ENCODE assay signal across 8 cellular contexts in the genomic region with DNA sequence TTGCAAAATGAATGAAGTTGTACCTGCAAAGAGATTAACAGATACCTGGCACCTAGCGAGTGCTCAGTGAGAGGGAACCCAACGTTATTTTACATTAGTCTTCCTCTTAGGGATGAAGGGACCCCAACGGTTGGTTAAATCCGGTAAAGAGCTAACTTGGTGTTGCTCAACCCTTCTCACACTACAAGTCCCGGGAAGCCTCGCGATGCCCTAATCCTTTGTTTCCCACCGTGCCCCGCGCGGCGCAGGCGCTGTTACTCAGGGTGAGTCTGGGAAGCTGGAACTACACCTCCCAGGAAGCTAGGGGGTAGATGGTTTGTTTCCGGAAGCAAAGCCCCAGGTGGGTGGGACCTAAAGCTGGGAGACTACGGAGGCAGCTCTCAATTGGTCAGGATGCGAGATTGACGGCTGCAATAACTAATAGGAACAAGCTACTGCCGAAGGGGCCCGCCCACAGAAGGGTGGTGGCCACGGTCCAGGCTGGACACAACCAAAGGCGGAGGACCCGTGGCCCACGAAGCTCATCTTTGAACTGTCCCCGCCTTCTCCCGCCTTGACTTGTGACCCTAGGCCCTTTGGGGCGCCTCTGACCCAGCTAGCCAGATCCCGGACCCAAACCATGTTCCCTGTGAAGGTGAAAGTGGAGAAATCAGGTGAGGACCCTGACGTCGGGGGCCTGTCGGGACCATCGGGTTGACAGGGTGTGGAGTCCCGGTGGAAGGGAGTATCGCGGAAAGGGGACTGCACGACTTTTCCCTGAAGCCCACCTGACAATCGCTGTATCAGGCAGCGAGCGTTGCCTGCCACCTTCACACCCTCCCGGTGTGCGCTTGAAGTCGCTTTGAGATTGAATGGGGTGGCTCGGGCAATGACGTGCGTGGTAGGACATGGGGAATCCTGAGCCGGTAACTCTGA. TPM values are rescaled to one million over a fixed set of nuclear protein-coding genes. Genes with fewer than 3 reads are reported as not detected.
DNase-seq lines count a peak whose midpoint lies in the region; ATAC-seq and TF ChIP-seq lines count a peak whose summit lies in the region.

A gene with protein sequence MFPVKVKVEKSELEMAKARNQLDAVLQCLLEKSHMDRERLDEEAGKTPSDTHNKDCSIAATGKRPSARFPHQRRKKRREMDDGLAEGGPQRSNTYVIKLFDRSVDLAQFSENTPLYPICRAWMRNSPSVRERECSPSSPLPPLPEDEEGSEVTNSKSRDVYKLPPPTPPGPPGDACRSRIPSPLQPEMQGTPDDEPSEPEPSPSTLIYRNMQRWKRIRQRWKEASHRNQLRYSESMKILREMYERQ (plus strand): TSS at position 471 of the 915 bp plus-strand sequence. CDS start 149 bp downstream, at position 620.

- H3K9ac ChIP-seq in DND-41 (ENCODE audit: low read depth, low read length), result peak within 1 kb of the TSS; percentile 72
- peak within 1 kb of the TSS; percentile 92 for H3K9ac ChIP-seq in GM23248

- ATAC-seq in DND-41 (ENCODE audit: insufficient read depth, low read depth) (peak; percentile 83), naive B cell (ENCODE audit: low read depth in 2 of 2) (peak; percentile 68 to 71)
- peak; percentile 87 for ATAC-seq in stimulated activated memory B cell treated with anti-CD40 and anti-IgM and Interleukin-4, amounts not matched to agents 10 μg/mL and 1 μg/mL and 100 μg/mL, for 72 hours

- peak within 1 kb of the TSS; percentile 91 for H3K27ac ChIP-seq in DND-41 (ENCODE audit: low read length)
- peak within 1 kb of the TSS; percentile 49 for H3K27ac ChIP-seq in GM23248

- H3K4me2 ChIP-seq in DND-41 (ENCODE audit: insufficient read depth, low read length), result peak within 1 kb of the TSS; percentile 94
- peak within 1 kb of the TSS; percentile 99 for H3K4me2 ChIP-seq in GM23248 (ENCODE audit: unreplicated experiment)

- H2AFZ ChIP-seq in DND-41 (ENCODE audit: low read depth, low read length) (peak within 1 kb of the TSS; percentile 98), GM23248 (peak within 1 kb of the TSS; percentile 90)

- H3F3A ChIP-seq in GM23248 (ENCODE audit: insufficient read depth), result no peaks in the 10 kb centered on the region

- H4K20me1 ChIP-seq in DND-41 (ENCODE audit: insufficient read depth, low read length) (0 out of 2 replicates have a peak, but pooled peaks cover 3% of the 10 kb centered on the region), GM23248 (ENCODE audit: insufficient read depth) (no peaks in the 10 kb centered on the region)

- DNase-seq in DND-41 (peak; percentile 99), GM23248 (peak; percentile 100), Kasumi-1 (lab: John Stamatoyannopoulos, UW) (peak; percentile 99), RPMI7951 (ENCODE audit: low read depth) (peak; percentile 99), fibroblast of gingiva (ENCODE audit: low read depth) (peak; percentile 99), naive B cell (peak; percentile 98)
- peak; percentile 96 to 98 for DNase-seq in activated T-helper 1 cell treated with anti-CD3 and anti-CD28 coated beads, Interleukin-2, amount 50 U/mL, for 16 hours (ENCODE audit: low read depth in 1 of 2, low spot score in 1 of 2)

- peaks cover 38 to 53% (median 46%) of the 10 kb centered on the region in 3 donors for H3K4me1 Mint-ChIP-seq in naive B cell
- H3K4me1 Mint-ChIP-seq in stimulated activated memory B cell treated with anti-CD40 and anti-IgM and Interleukin-4, amounts not matched to agents 10 μg/mL and 1 μg/mL and 100 μg/mL, for 72 hours, result peaks cover 57% of the 10 kb centered on the region

- peak within 1 kb of the TSS; percentile 90 to 100 (median 99) for H3K4me3 Mint-ChIP-seq in naive B cell
- H3K4me3 Mint-ChIP-seq in stimulated activated memory B cell treated with anti-CD40 and anti-IgM and Interleukin-4, amounts not matched to agents 10 μg/mL and 1 μg/mL and 100 μg/mL, for 72 hours, result peak within 1 kb of the TSS; percentile 98

- 1 to 2% methylated on average over 45 of the region's 45 CpGs for WGBS in GM23248 (ENCODE audit: low coverage in 1 of 2, low lambda C conversion rate in 2 of 2, missing lambda C conversion rate in 2 of 2), 2 experiments

- no peak for TF ChIP-seq CTCF in DND-41 (IDR thresholded peaks at IDR 0.05; ENCODE audit: borderline replicate concordance, extremely low read depth, low read length, poor library complexity, severe bottlenecking)

- H3K36me3 ChIP-seq in DND-41 (ENCODE audit: insufficient read depth, low read length), result peaks cover 18% of the 10 kb centered on the region
- H3K36me3 ChIP-seq in GM23248 (ENCODE audit: low read depth), result no peaks in the 10 kb centered on the region

- no peaks in the 10 kb centered on the region for H3K9me2 ChIP-seq in GM23248 (ENCODE audit: insufficient read depth)

- peaks cover 43% of the 10 kb centered on the region for H3K79me2 ChIP-seq in DND-41 (ENCODE audit: insufficient read depth, low read length)
- H3K79me2 ChIP-seq in GM23248 (ENCODE audit: insufficient read depth), result peaks cover 59% of the 10 kb centered on the region

- H3K4me1 ChIP-seq in DND-41 (ENCODE audit: insufficient read depth, low read length), result peaks cover 53% of the 10 kb centered on the region
- peaks cover 21% of the 10 kb centered on the region; the same call in 1 of the 2 replicates for H3K4me1 ChIP-seq in GM23248 (ENCODE audit: insufficient read depth)

- peak within 1 kb of the TSS; percentile 92 to 99 (median 98) for H3K27ac Mint-ChIP-seq in naive B cell
- peak within 1 kb of the TSS; percentile 92 for H3K27ac Mint-ChIP-seq in stimulated activated memory B cell treated with anti-CD40 and anti-IgM and Interleukin-4, amounts not matched to agents 10 μg/mL and 1 μg/mL and 100 μg/mL, for 72 hours

- H3K9me3 ChIP-seq in DND-41 (ENCODE audit: insufficient read depth, low read length, severe bottlenecking), result no peaks in the 10 kb centered on the region
- no peaks in the 10 kb centered on the region for H3K9me3 ChIP-seq in GM23248 (ENCODE audit: low read depth)

- H3K27me3 ChIP-seq in DND-41 (ENCODE audit: insufficient read depth, low read length, poor library complexity) (no peaks in the 10 kb centered on the region), GM23248 (replicated peaks; ENCODE audit: insufficient read depth) (no peaks in the 10 kb centered on the region)

- peaks cover 0 to 3% (median 0%) of the 10 kb centered on the region in 7 donors for H3K9me3 Mint-ChIP-seq in naive B cell
- no peaks in the 10 kb centered on the region for H3K9me3 Mint-ChIP-seq in stimulated activated memory B cell treated with anti-CD40 and anti-IgM and Interleukin-4, amounts not matched to agents 10 μg/mL and 1 μg/mL and 100 μg/mL, for 72 hours

- peaks cover 0 to 5% of the 10 kb centered on the region in 2 donors for H3K36me3 Mint-ChIP-seq in naive B cell
- peaks cover 20% of the 10 kb centered on the region for H3K36me3 Mint-ChIP-seq in stimulated activated memory B cell treated with anti-CD40 and anti-IgM and Interleukin-4, amounts not matched to agents 10 μg/mL and 1 μg/mL and 100 μg/mL, for 72 hours

- H3K27me3 Mint-ChIP-seq in naive B cell, result no peaks in the 10 kb centered on the region
- H3K27me3 Mint-ChIP-seq in stimulated activated memory B cell treated with anti-CD40 and anti-IgM and Interleukin-4, amounts not matched to agents 10 μg/mL and 1 μg/mL and 100 μg/mL, for 72 hours, result no peaks in the 10 kb centered on the region

- in situ Hi-C loops in GM23248 (cut with MboI), result no loop called here

- H3K4me3 ChIP-seq in DND-41 (ENCODE audit: low read depth in 1 of 2, low read length in 2 of 2) (peak within 1 kb of the TSS; percentile 74 to 98), GM23248 (peak within 1 kb of the TSS; percentile 99)

RNA-seq across cellular contexts. Expression of the gene that starts here (rescaled TPM):
- 12.0 and 12.3 TPM in 2 replicates for total RNA-seq in GM23248 (2014; rRNA removed; shearing (Covaris generic))
- polyA plus RNA-seq in GM23248 (2016; fragmentation: Nextera tagmentation; extraction: Ambion mirVana), result 9.5 and 9.7 TPM in 2 replicates
- 22.0 and 22.3 TPM in 2 replicates for total RNA-seq in RPMI7951 (2014; rRNA removed; shearing (Covaris generic))
- 10 to 100 TPM in 3 of 6 donors, 1 to 10 TPM in 3; 8.1 to 17.9 (median 11.1) TPM for polyA plus RNA-seq in naive B cell (ENCODE audit: low read depth in 6 of 6)

Comparison
In these comparisons a context has a peak if more than half of its experiments do, and no peak if none do; other contexts are left out.
1. Peak in every context shown above with its lines: DNase-seq, ATAC-seq, H3K4me3 ChIP-seq and H3K27ac ChIP-seq.